In the genomic region with DNA sequence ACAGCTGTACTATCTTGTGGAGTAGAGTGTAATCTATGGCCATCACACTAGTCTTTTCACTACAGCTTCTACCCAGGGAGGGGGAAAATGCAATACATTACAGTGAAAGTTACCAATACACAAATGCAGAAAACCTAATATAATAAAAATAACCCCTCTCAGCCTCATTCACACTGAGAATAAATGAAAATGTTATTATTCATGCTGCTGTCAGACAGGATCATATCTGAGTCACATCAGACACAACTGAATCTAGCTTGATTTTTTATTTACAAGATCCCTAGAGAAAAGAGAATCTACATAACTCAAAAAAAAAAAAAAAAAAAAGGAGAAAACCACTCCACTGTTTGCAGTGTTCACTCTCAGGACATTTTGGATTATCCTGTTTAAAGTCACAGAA, we compare ENCODE assay signal across 27 cellular contexts.
"Had no signal": no experiment of that assay in that cellular context is flagged by ENCODE, and none has a peak within 500 bp of the region (broad histone marks: within the 10 kb centered on the region; RNA-seq: fewer than 3 reads in every experiment).

No MANE protein-coding gene starts in this region.

- H3K4me1 ChIP-seq: colonic mucosa, gastrocnemius medialis had no signal

- H3K36me3 ChIP-seq: colonic mucosa, esophagus muscularis mucosa, esophagus squamous epithelium, gastrocnemius medialis, gastroesophageal sphincter, heart left ventricle, heart right ventricle had no signal

- H3K27ac ChIP-seq: colonic mucosa, coronary artery, dorsolateral prefrontal cortex, epithelial cell of prostate, esophagus muscularis mucosa, esophagus squamous epithelium, gastrocnemius medialis, gastroesophageal sphincter, heart left ventricle, heart right ventricle had no signal

- FAIRE-seq: colon, endometrium, endothelial cell of umbilical vein, frontal cortex had no signal

- H3K4me3 ChIP-seq: colonic mucosa, coronary artery, dorsolateral prefrontal cortex, esophagus muscularis mucosa, esophagus squamous epithelium, gastrocnemius medialis, gastroesophageal sphincter, heart left ventricle, heart right ventricle had no signal

- ATAC-seq: effector memory CD8-positive, alpha-beta T cell; esophagus mucosa; gastrocnemius medialis; gastroesophageal sphincter; heart left ventricle; heart right ventricle had no signal

- DNase-seq: colonic mucosa; cortex of kidney; dermis blood vessel endothelial cell; dorsolateral prefrontal cortex; effector CD4-positive, alpha-beta T cell; effector CD8-positive, alpha-beta T cell; effector memory CD4-positive, alpha-beta T cell; effector memory CD8-positive, alpha-beta T cell; endodermal cell; erythroblast; esophagus squamous epithelium; foreskin fibroblast; foreskin melanocyte; gastrocnemius medialis; glutamatergic neuron; head of caudate nucleus; heart left ventricle; heart right ventricle had no signal

- H3K27me3 ChIP-seq: colonic mucosa, dorsolateral prefrontal cortex, esophagus muscularis mucosa, esophagus squamous epithelium, gastrocnemius medialis, gastroesophageal sphincter, heart left ventricle, heart right ventricle had no signal

- H3K9me3 ChIP-seq: colonic mucosa, esophagus muscularis mucosa, esophagus squamous epithelium, gastrocnemius medialis, gastroesophageal sphincter, heart left ventricle, heart right ventricle had no signal
